Comparison of ENCODE assay signal across 15 cellular contexts in the genomic region with DNA sequence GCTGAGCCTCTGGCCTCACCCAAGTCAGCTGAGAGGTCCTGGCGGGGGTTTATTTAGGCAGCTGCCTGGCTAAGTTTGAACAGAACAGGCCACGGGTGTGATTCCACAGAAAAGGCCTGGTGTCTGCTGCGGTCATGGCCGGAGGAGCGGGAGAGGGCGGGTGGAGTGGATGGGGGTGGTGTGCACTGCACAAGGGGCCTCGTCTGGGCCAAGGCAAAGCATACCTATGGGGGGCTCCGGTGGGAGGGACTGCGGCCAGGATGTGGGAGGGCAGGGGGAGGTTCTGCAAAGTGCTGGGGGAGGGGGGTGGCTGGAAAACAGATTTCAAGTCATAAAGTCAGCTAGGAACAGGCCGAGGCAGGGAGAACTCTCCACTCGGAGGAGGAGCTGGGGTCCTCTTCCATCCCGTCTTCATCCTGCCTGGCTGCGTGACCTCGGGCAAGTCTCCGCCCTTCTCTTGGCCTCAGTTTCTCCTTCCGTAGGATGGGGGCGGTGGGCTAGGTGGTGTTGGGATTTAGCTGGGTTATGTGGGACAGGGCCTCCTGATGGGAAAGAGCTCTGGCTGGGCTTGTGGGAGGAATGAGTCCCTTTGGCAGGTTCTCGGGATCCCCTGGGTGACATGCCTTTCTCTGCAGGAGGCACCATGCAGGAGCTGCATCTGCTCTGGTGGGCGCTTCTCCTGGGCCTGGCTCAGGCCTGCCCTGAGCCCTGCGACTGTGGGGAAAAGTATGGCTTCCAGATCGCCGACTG. TPM values are rescaled to one million over a fixed set of nuclear protein-coding genes. Genes with fewer than 3 reads are reported as not detected.
DNase-seq lines count a peak whose midpoint lies in the region; ATAC-seq, FAIRE-seq and TF ChIP-seq lines count a peak whose summit lies in the region.
"Had no signal": no experiment of that assay in that cellular context is flagged by ENCODE, and none has a peak within 500 bp of the region (broad histone marks: within the 10 kb centered on the region; RNA-seq: fewer than 3 reads in every experiment).

No MANE protein-coding gene starts in this region.

- WGBS in H1 (ENCODE audit: extremely low coverage in 1 of 2, insufficient coverage in 1 of 2, insufficient read length in 1 of 2, insufficient replicate concordance in 2 of 2, low coverage in 1 of 2, low lambda C conversion rate in 2 of 2, missing lambda C conversion rate in 1 of 2), 2 experiments: 88% methylated on average over 19 of the region's 22 CpGs; no CpG with 5 or more reads in 1 of the 2 experiments
- WGBS in mesendoderm (ENCODE audit: extremely low coverage, insufficient coverage, low lambda C conversion rate): no CpG with 5 or more reads among the region's 22 CpGs
- WGBS in stomach, 5 donors: 63 to 68% (median 67%) methylated on average over 15 to 22 of the region's 22 CpGs

- H2AFZ ChIP-seq in H1 (ENCODE audit: low read length): no peak overlapping the region

- H4K20me1 ChIP-seq in H1 (replicated peaks in 1 of 2; ENCODE audit: control insufficient read depth in 1 of 2, insufficient read depth in 2 of 2, low read length in 2 of 2): peaks cover 0 to 2% of the 10 kb centered on the region in 2 experiments

- H3K79me2 ChIP-seq in H1 (ENCODE audit: control insufficient read depth in 1 of 2, insufficient read depth in 2 of 2, low read length in 2 of 2) (no peaks in the 10 kb centered on the region), mesendoderm (ENCODE audit: control insufficient read depth, insufficient read depth, low read length) (no peaks in the 10 kb centered on the region)

- peaks cover 2% of the 10 kb centered on the region; the same call in 1 of the 2 replicates for H3K23me2 ChIP-seq in H1 (ENCODE audit: low read depth, low read length)

- H3K27me3 ChIP-seq in H1 (replicated peaks in 1 of 4; ENCODE audit: control insufficient read depth in 3 of 4, extremely low read depth in 1 of 4, insufficient read depth in 3 of 4, low read length in 3 of 4) (no peaks in the 10 kb centered on the region; a peak in 3 of 7 replicates), mesendoderm (ENCODE audit: insufficient read depth, low read length, poor library complexity) (no peaks in the 10 kb centered on the region), stomach (peaks cover 0 to 3% (median 0%) of the 10 kb centered on the region in 3 donors)

- FAIRE-seq in H1 (lab: Jason Lieb, UNC): no peak

- H3K4me2 ChIP-seq in H1 (ENCODE audit: insufficient read depth in 1 of 2, low read depth in 2 of 2, low read length in 2 of 2): no peak overlapping the region
- no peak overlapping the region for H3K4me2 ChIP-seq in mesendoderm (ENCODE audit: low read length)

- H4K5ac ChIP-seq in H1 (ENCODE audit: insufficient read length, low read depth, low read length) (no peak overlapping the region), mesendoderm (ENCODE audit: low read length) (no peak overlapping the region)

- no peak overlapping the region for H3K14ac ChIP-seq in H1 (ENCODE audit: insufficient read length)

- no peak for DNase-seq in H1 (ENCODE audit: low read depth in 1 of 2, low spot score in 2 of 2)
- DNase-seq in mesendoderm: no peak
- no peak for DNase-seq in stomach
- no peak for DNase-seq in DMS53 treated with DMSO at 0.1 percent for 48 hours (lab: John Stamatoyannopoulos, UW; ENCODE audit: unreplicated experiment)
- no peak for DNase-seq in anterior cingulate cortex (lab: John Stamatoyannopoulos, UW)
- DNase-seq in H4 (ENCODE audit: low spot score): no peak
- DNase-seq: activated CD4-positive, alpha-beta T cell treated with anti-CD3 and anti-CD28 coated beads, Interleukin-2, amount 10 ng/mL, durations not matched to agents 7 days and 5 days; DMS153; kidney glomerular epithelial cell; NCI-H2171; SIG-M5 had no signal

- POLR2A ChIA-PET in HEK293 (lab: Yijun Ruan, JAX) (interaction anchor here (0.8 to 2.8 kb wide), 3 partner anchors 18 to 42 kb away, joined by 3 to 9 read pairs (median 4); no protein-coding TSS in a partner anchor), H1 (lab: Charles Lee; ENCODE audit: partially characterized antibody) (interaction anchor here (0.6 to 1.9 kb wide), 10 partner anchors 10 to 300 kb away, joined by 3 to 7 read pairs (median 4); a partner anchor contains a TSS)

- H2BK20ac ChIP-seq in H1 (ENCODE audit: low read length): no peak overlapping the region

- H3K23ac ChIP-seq in H1 (ENCODE audit: insufficient read length): no peak overlapping the region
- H3K23ac ChIP-seq in mesendoderm (ENCODE audit: low read length): no peak overlapping the region

- no peaks in the 10 kb centered on the region for H3K79me1 ChIP-seq in H1 (ENCODE audit: low read depth, low read length)
- no peaks in the 10 kb centered on the region for H3K79me1 ChIP-seq in mesendoderm (ENCODE audit: low read length)

- intact Hi-C loops in stomach (cut with DNase I; ENCODE audit: low total_unique reads): no loop called here

- peak overlapping the region; percentile 3; the same call in 1 of the 2 replicates for H2BK12ac ChIP-seq in H1 (ENCODE audit: low read depth, low read length)

- H3K27ac ChIP-seq in HEK293 (ENCODE audit: extremely low read depth, low read depth, low read length): no peak overlapping the region
- no peak overlapping the region for H3K27ac ChIP-seq in H1 (ENCODE audit: low read depth, low read length)
- H3K27ac ChIP-seq in mesendoderm (ENCODE audit: low read depth, low read length): no peak overlapping the region
- peak overlapping the region; percentile 9 to 80 (median 61) for H3K27ac ChIP-seq in stomach

- H3K4me3 ChIP-seq in HEK293 (ENCODE audit: low read depth, low read length) (no peak overlapping the region), H1 (ENCODE audit: extremely low read depth in 1 of 4, insufficient read depth in 2 of 4, low read depth in 3 of 4, low read length in 4 of 4) (no peak overlapping the region), mesendoderm (ENCODE audit: low read length) (no peak overlapping the region), stomach (peak overlapping the region; percentile 31 to 40 (median 36))

- H2BK120ac ChIP-seq in H1 (replicated peaks; ENCODE audit: low read depth, low read length): no peak overlapping the region
- no peak overlapping the region for H2BK120ac ChIP-seq in mesendoderm (ENCODE audit: low read depth, low read length)

- H2AK5ac ChIP-seq in H1 (ENCODE audit: low read depth, low read length) (no peak overlapping the region), mesendoderm (ENCODE audit: low read length) (no peak overlapping the region)

- H3K36me3 ChIP-seq in HEK293 (ENCODE audit: control insufficient read depth in 2 of 2, insufficient read depth in 1 of 2, low read length in 2 of 2) (no peaks in the 10 kb centered on the region), H1 (ENCODE audit: control insufficient read depth in 2 of 4, insufficient read depth in 4 of 4, low read length in 3 of 4) (no peaks in the 10 kb centered on the region), mesendoderm (ENCODE audit: control insufficient read depth, insufficient read depth, low read length) (no peaks in the 10 kb centered on the region), stomach (peaks cover 0 to 10% (median 0%) of the 10 kb centered on the region in 4 donors)

- TF ChIP-seq CTCF in HEK293 (tag by site-specific recombination; IDR thresholded peaks at IDR 0.05): no peak
- TF ChIP-seq CTCF in H1 (IDR thresholded peaks at IDR 0.05; ENCODE audit: control extremely low read depth in 1 of 3, insufficient read depth in 1 of 3, low read depth in 1 of 3, low read length in 3 of 3): no peak
- no peak for TF ChIP-seq CTCF in stomach (IDR thresholded peaks at IDR 0.05)

- H4K8ac ChIP-seq in H1 (ENCODE audit: extremely low read depth, insufficient read depth, low read length): peak overlapping the region; percentile 81; the same call in 1 of the 2 replicates
- H4K8ac ChIP-seq in mesendoderm (ENCODE audit: low read depth, low read length): no peak overlapping the region

- H3K4me1 ChIP-seq in HEK293 (ENCODE audit: control insufficient read depth, insufficient read depth, low read length) (peaks cover 21% of the 10 kb centered on the region), H1 (replicated peaks in 1 of 4; ENCODE audit: control insufficient read depth in 3 of 4, insufficient read depth in 4 of 4, low read length in 3 of 4) (peaks cover 0 to 20% (median 12%) of the 10 kb centered on the region in 4 experiments; a peak in 5 of 7 replicates), mesendoderm (ENCODE audit: control insufficient read depth, low read depth, low read length) (peaks cover 8% of the 10 kb centered on the region), stomach (peaks cover 12 to 67% (median 43%) of the 10 kb centered on the region in 4 donors)

- H2BK15ac ChIP-seq in H1 (ENCODE audit: low read length): no peak overlapping the region; the same call in 1 of the 2 replicates
- no peak overlapping the region for H2BK15ac ChIP-seq in mesendoderm (replicated peaks; ENCODE audit: low read depth)

- no peak overlapping the region for H3K56ac ChIP-seq in H1 (replicated peaks; ENCODE audit: insufficient read length, low read depth, low read length)
- peak overlapping the region; percentile 18 for H3K56ac ChIP-seq in mesendoderm (ENCODE audit: low read length)

- H3K9me3 ChIP-seq in HEK293 (ENCODE audit: control insufficient read depth, insufficient read depth, low read depth, low read length) (no peaks in the 10 kb centered on the region), H1 (ENCODE audit: insufficient read depth in 2 of 2, low read depth in 1 of 2, low read length in 1 of 2) (no peaks in the 10 kb centered on the region), stomach (no peaks in the 10 kb centered on the region)

- no peak for TF ChIP-seq RAD21 in H1 (IDR thresholded peaks at IDR 0.05 in 1 of 2, conservative IDR thresholded peaks at IDR 0.05 in 1 of 2; ENCODE audit: low read depth in 2 of 2, low read length in 2 of 2)

- H3K9ac ChIP-seq in H1 (replicated peaks in 1 of 4; ENCODE audit: extremely low read depth in 1 of 4, low read depth in 3 of 4, low read length in 3 of 4): no peak overlapping the region
- H3K9ac ChIP-seq in mesendoderm (ENCODE audit: low read length): no peak overlapping the region

- H4K91ac ChIP-seq in H1 (replicated peaks; ENCODE audit: insufficient read length, low read length): no peak overlapping the region

- H3K4ac ChIP-seq in H1 (replicated peaks; ENCODE audit: insufficient read length, low read depth, low read length) (no peak overlapping the region), mesendoderm (ENCODE audit: low read depth, low read length) (no peak overlapping the region)

- H2BK5ac ChIP-seq in H1 (ENCODE audit: low read depth, low read length) (0 out of 2 replicates have a peak overlapping the region, but pooled peaks have one; percentile 16), mesendoderm (ENCODE audit: low read length) (no peak overlapping the region)

- CTCF ChIA-PET in HEK293 (lab: Yijun Ruan, JAX): interaction anchor here (1.0 kb wide), 1 partner anchor 129 kb away, joined by 3 read pairs; no protein-coding TSS in a partner anchor
- CTCF ChIA-PET in H1 (lab: Charles Lee; ENCODE audit: partially characterized antibody): interaction anchor here (0.8 to 3.3 kb wide), 14 partner anchors 10 to 146 kb away, joined by 3 to 13 read pairs (median 6); a partner anchor contains a TSS

- no peak for TF ChIP-seq EP300 in H1 (IDR thresholded peaks at IDR 0.05; ENCODE audit: borderline replicate concordance in 1 of 2, low read depth in 2 of 2, low read length in 2 of 2)
- TF ChIP-seq EP300 in stomach (IDR thresholded peaks at IDR 0.05): no peak

- H3K18ac ChIP-seq in H1 (ENCODE audit: extremely low read depth, low read length) (no peak overlapping the region), mesendoderm (ENCODE audit: low read length) (no peak overlapping the region)

- no peak for ATAC-seq in HG03469 (IDR thresholded peaks at IDR 0.05; ENCODE audit: unreplicated experiment)
- ATAC-seq: activated naive CD4-positive, alpha-beta T cell treated with anti-CD3 and anti-CD28 coated beads, Interleukin-2, amount 50 U/mL, for 72 hours had no signal

- TF ChIP-seq POLR2A in H1 (IDR thresholded peaks at IDR 0.05; ENCODE audit: control extremely low read depth in 1 of 2, low read depth in 2 of 2, low read length in 2 of 2) (no peak), stomach (IDR thresholded peaks at IDR 0.05) (no peak)

RNA-seq across cellular contexts. Expression of a gene that starts 0.9 kb away (rescaled TPM):
- 0.35 TPM in 1 of 2 replicates, not detected in the other for total RNA-seq in H1 (2021; fragmentation: NEBNext Ultra II Directional; extraction: Animal tissue kit (Norgen Biotek cat#: 25700))
- 0.29 and 0.82 TPM in 2 replicates for polyA plus RNA-seq in H1 (2011; rRNA removed)
- polyA plus RNA-seq in H1 (2011; cell fraction: cytosol; rRNA removed): 0.27 TPM
- 1.0 TPM for polyA plus RNA-seq in H1 (2011; cell fraction: nucleus; rRNA removed)
- 0.21 to 0.28 TPM (median 0.27 TPM) in 4 replicates for polyA plus RNA-seq in H1 (2012, experiment 1 of 2)
- 0.35 TPM for polyA plus RNA-seq in H1 (2012, experiment 2 of 2)
- 1.0 TPM for polyA plus RNA-seq in H1 (2013, experiment 1 of 2)
- polyA plus RNA-seq in H1 (2013, experiment 2 of 2): 0.98 TPM
- polyA minus RNA-seq in H1 (2011; rRNA and poly(A)+ RNA removed): 0.13 and 0.78 TPM in 2 replicates
- polyA minus RNA-seq in H1 (2011; cell fraction: cytosol; rRNA and poly(A)+ RNA removed): not detected
- polyA minus RNA-seq in H1 (2011; cell fraction: nucleus; rRNA and poly(A)+ RNA removed): 0.90 TPM
- 1.2 TPM for polyA plus RNA-seq in mesendoderm (2013, experiment 1 of 2)
- 0.84 TPM for polyA plus RNA-seq in mesendoderm (2013, experiment 2 of 2)
- 10 to 100 TPM in 4 of 5 donors, 1 to 10 TPM in 1; 8.4 to 44.6 (median 28.6) TPM for total RNA-seq in stomach
- 1 to 10 TPM; 3.5 to 9.0 (median 3.6) TPM for polyA plus RNA-seq in stomach
- total RNA-seq in H4 (2014; rRNA removed; shearing (Covaris generic)): 0.06 TPM in 1 of 2 replicates, not detected in the other
- total RNA-seq: activated CD4-positive, alpha-beta T cell treated with anti-CD3 and anti-CD28 coated beads, Interleukin-2, amount 10 ng/mL, durations not matched to agents 7 days and 5 days; activated naive CD4-positive, alpha-beta T cell treated with anti-CD3 and anti-CD28 coated beads, Interleukin-2, amount 50 U/mL, for 72 hours had no signal

RNA-seq across cellular contexts. Expression of a gene that starts 28.2 kb away (rescaled TPM):
- total RNA-seq in H1 (2021; fragmentation: NEBNext Ultra II Directional; extraction: Animal tissue kit (Norgen Biotek cat#: 25700)): 7.6 and 9.3 TPM in 2 replicates
- 14.5 and 21.0 TPM in 2 replicates for polyA plus RNA-seq in H1 (2011; rRNA removed)
- polyA plus RNA-seq in H1 (2011; cell fraction: cytosol; rRNA removed): 11.5 TPM
- polyA plus RNA-seq in H1 (2011; cell fraction: nucleus; rRNA removed): 54.5 TPM
- 9.8 to 16.3 TPM (median 13.8 TPM) in 4 replicates for polyA plus RNA-seq in H1 (2012, experiment 1 of 2)
- 11.1 TPM for polyA plus RNA-seq in H1 (2012, experiment 2 of 2)
- polyA plus RNA-seq in H1 (2013, experiment 1 of 2): 15.0 TPM
- 14.0 TPM for polyA plus RNA-seq in H1 (2013, experiment 2 of 2)
- polyA minus RNA-seq in H1 (2011; rRNA and poly(A)+ RNA removed): 13.8 and 14.4 TPM in 2 replicates
- 7.7 TPM for polyA minus RNA-seq in H1 (2011; cell fraction: cytosol; rRNA and poly(A)+ RNA removed)
- polyA minus RNA-seq in H1 (2011; cell fraction: nucleus; rRNA and poly(A)+ RNA removed): 39.6 TPM
- 4.4 TPM for polyA plus RNA-seq in mesendoderm (2013, experiment 1 of 2)
- 4.5 TPM for polyA plus RNA-seq in mesendoderm (2013, experiment 2 of 2)
- total RNA-seq in stomach: 1 to 10 TPM in 1 of 5 donors, not detected in 4; 1.5 TPM
- under 1 TPM in 1 of 3 donors, not detected in 2; 0.95 TPM for polyA plus RNA-seq in stomach
- total RNA-seq in H4 (2014; rRNA removed; shearing (Covaris generic)): 12.9 and 16.8 TPM in 2 replicates
- total RNA-seq: activated CD4-positive, alpha-beta T cell treated with anti-CD3 and anti-CD28 coated beads, Interleukin-2, amount 10 ng/mL, durations not matched to agents 7 days and 5 days; subcutaneous adipose tissue had no signal

RNA-seq across cellular contexts. Expression of a gene that starts 44.0 kb away (rescaled TPM):
- total RNA-seq in H1 (2021; fragmentation: NEBNext Ultra II Directional; extraction: Animal tissue kit (Norgen Biotek cat#: 25700)): 0.23 and 0.58 TPM in 2 replicates
- polyA plus RNA-seq in H1 (2011; rRNA removed): 0.30 and 0.47 TPM in 2 replicates
- polyA plus RNA-seq in H1 (2011; cell fraction: cytosol; rRNA removed): 0.26 TPM
- 0.31 TPM for polyA plus RNA-seq in H1 (2011; cell fraction: nucleus; rRNA removed)
- polyA plus RNA-seq in H1 (2012, experiment 1 of 2): 0.36 to 1.2 TPM (median 0.37 TPM) in 4 replicates
- 0.18 TPM for polyA plus RNA-seq in H1 (2012, experiment 2 of 2)
- polyA plus RNA-seq in H1 (2013, experiment 1 of 2): 1.2 TPM
- polyA plus RNA-seq in H1 (2013, experiment 2 of 2): 0.81 TPM
- 0.19 and 0.29 TPM in 2 replicates for polyA minus RNA-seq in H1 (2011; rRNA and poly(A)+ RNA removed)
- polyA minus RNA-seq in H1 (2011; cell fraction: cytosol; rRNA and poly(A)+ RNA removed): not detected
- 0.50 TPM for polyA minus RNA-seq in H1 (2011; cell fraction: nucleus; rRNA and poly(A)+ RNA removed)
- polyA plus RNA-seq in mesendoderm (2013, experiment 1 of 2): 0.28 TPM
- 0.21 TPM for polyA plus RNA-seq in mesendoderm (2013, experiment 2 of 2)
- total RNA-seq in stomach: 1 to 10 TPM in 2 of 5 donors, under 1 TPM in 1, not detected in 2; 0.29 to 4.4 (median 1.0) TPM
- under 1 TPM in 2 of 3 donors, not detected in 1; 0.19 to 0.30 TPM for polyA plus RNA-seq in stomach
- not detected in 2 replicates for total RNA-seq in H4 (2014; rRNA removed; shearing (Covaris generic))
- total RNA-seq: activated CD4-positive, alpha-beta T cell treated with anti-CD3 and anti-CD28 coated beads, Interleukin-2, amount 10 ng/mL, durations not matched to agents 7 days and 5 days; activated naive CD4-positive, alpha-beta T cell treated with anti-CD3 and anti-CD28 coated beads, Interleukin-2, amount 50 U/mL, for 72 hours had no signal

Comparison
In these comparisons a context has a peak if more than half of its experiments do, and no peak if none do; other contexts are left out.
1. H3K27ac ChIP-seq: peak in stomach (5 of 5); none in HEK293 (single experiment), H1 (single experiment) and mesendoderm (single experiment).
2. H3K4me3 ChIP-seq: peak in stomach (4 of 4); none in HEK293 (single experiment), H1 (0 of 4) and mesendoderm (single experiment).